Comparison of ENCODE assay signal across 2 cellular contexts in the genomic region with DNA sequence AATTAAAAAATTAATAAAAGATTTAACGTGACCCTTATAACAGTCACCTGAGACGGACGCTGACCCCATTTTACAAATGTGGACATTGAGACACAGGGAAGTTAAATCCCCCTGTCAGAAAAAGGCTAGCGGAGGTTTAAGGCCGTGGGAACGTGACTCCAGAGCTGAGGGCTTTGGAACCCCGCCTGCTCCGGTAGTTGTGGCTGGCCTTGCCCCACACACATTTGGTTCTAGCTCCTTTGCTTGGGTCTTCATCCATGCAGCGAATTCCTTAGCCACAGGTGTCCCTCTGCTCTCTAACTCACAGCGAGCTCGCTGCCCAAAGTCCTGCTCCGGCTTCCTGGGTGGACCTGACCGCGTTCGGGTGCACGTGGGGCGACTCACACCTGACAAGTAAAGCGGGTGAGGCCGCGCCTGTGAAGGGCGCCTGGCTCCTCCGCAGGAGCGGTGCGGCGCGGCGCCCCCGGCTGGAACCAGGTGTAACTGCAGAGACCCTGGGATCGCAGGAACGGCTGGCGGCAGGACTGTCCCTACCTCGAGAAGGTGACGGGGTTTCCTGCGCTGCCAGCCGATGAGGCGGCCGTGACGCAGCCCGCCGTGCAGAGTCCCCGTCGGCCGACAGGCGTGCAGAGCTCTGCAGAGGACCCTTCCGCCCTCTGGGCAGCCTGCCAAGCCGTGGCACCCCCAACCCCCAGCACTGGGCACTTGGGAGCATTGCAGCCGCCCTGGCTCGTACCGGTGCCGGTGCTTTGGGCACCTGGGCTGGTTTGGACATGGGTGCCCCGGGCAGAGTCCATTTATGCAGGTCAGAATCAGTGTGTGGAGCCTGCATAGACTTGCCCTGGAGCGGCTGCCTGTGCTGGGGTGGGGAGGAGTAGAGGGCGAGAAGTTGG.
TF ChIP-seq lines count a peak whose summit lies in the region.

No MANE protein-coding gene starts in this region.

TF ChIP-seq in IMR-90, 13 proteins besides CTCF, POLR2A, EP300 and RAD21:
- TF ChIP-seq FOS (IDR thresholded peaks at IDR 0.05; ENCODE audit: low read depth, low read length), result no peak
- TF ChIP-seq, protein P1, sequence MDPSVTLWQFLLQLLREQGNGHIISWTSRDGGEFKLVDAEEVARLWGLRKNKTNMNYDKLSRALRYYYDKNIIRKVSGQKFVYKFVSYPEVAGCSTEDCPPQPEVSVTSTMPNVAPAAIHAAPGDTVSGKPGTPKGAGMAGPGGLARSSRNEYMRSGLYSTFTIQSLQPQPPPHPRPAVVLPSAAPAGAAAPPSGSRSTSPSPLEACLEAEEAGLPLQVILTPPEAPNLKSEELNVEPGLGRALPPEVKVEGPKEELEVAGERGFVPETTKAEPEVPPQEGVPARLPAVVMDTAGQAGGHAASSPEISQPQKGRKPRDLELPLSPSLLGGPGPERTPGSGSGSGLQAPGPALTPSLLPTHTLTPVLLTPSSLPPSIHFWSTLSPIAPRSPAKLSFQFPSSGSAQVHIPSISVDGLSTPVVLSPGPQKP (IDR thresholded peaks at IDR 0.05; ENCODE audit: borderline replicate concordance, low read depth, low read length), result no peak
- TF ChIP-seq CEBPB (IDR thresholded peaks at IDR 0.05; ENCODE audit: low read depth, low read length), result no peak
- no peak for TF ChIP-seq NFE2L2 (IDR thresholded peaks at IDR 0.05; ENCODE audit: low read depth, low read length)
- no peak for TF ChIP-seq MAZ (IDR thresholded peaks at IDR 0.05; ENCODE audit: borderline replicate concordance, low read depth, low read length)
- TF ChIP-seq MAFK (IDR thresholded peaks at IDR 0.05; ENCODE audit: low read depth, low read length), result no peak
- TF ChIP-seq RFX5 (IDR thresholded peaks at IDR 0.05; ENCODE audit: low read depth, low read length), result no peak
- TF ChIP-seq USF2 (IDR thresholded peaks at IDR 0.05; ENCODE audit: low read depth, low read length), result no peak
- no peak for TF ChIP-seq RCOR1 (IDR thresholded peaks at IDR 0.05; ENCODE audit: insufficient replicate concordance, low read length)
- TF ChIP-seq CHD1 (IDR thresholded peaks at IDR 0.05; ENCODE audit: low read depth, low read length), result no peak
- no peak for TF ChIP-seq SMC3 (IDR thresholded peaks at IDR 0.05; ENCODE audit: low read depth, low read length)
- no peak for TF ChIP-seq BHLHE40 (IDR thresholded peaks at IDR 0.05; ENCODE audit: low read depth, low read length)
- no peak for TF ChIP-seq MXI1 (IDR thresholded peaks at IDR 0.05; ENCODE audit: borderline replicate concordance, low read depth, low read length)

TF ChIP-seq in K562, 482 proteins besides CTCF, POLR2A, EP300 and RAD21 (continues in another document):
- TF ChIP-seq, protein P2, sequence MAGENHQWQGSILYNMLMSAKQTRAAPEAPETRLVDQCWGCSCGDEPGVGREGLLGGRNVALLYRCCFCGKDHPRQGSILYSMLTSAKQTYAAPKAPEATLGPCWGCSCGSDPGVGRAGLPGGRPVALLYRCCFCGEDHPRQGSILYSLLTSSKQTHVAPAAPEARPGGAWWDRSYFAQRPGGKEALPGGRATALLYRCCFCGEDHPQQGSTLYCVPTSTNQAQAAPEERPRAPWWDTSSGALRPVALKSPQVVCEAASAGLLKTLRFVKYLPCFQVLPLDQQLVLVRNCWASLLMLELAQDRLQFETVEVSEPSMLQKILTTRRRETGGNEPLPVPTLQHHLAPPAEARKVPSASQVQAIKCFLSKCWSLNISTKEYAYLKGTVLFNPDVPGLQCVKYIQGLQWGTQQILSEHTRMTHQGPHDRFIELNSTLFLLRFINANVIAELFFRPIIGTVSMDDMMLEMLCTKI (IDR thresholded peaks at IDR 0.05; ENCODE audit: partially characterized antibody), result no peak
- TF ChIP-seq ZFPM2 (CRISPR knock-in tag; IDR thresholded peaks at IDR 0.05) (no peak), HNRNPLL (IDR thresholded peaks at IDR 0.05; ENCODE audit: low read depth, low read length, poor library complexity, severe bottlenecking) (no peak), CXXC5 (CRISPR knock-in tag; IDR thresholded peaks at IDR 0.05) (peak; percentile 79), THAP7 (CRISPR knock-in tag; IDR thresholded peaks at IDR 0.05) (no peak), FOXP4 (CRISPR knock-in tag; IDR thresholded peaks at IDR 0.05; ENCODE audit: borderline replicate concordance) (no peak), ZEB2 (IDR thresholded peaks at IDR 0.05) (0 out of 2 replicates have a peak, but pooled peaks have one; percentile 37), ZNF212 (CRISPR knock-in tag; IDR thresholded peaks at IDR 0.05) (no peak), CBX3 (IDR thresholded peaks at IDR 0.05; ENCODE audit: borderline replicate concordance in 1 of 2, low read length in 2 of 2) (peak in 1 of 2 experiments; percentile 47; a peak in 1 of 3 replicates), MIER1 (IDR thresholded peaks at IDR 0.05; ENCODE audit: low read depth) (no peak), KLF6 (CRISPR knock-in tag; IDR thresholded peaks at IDR 0.05; ENCODE audit: borderline replicate concordance) (no peak), ZNF586 (CRISPR knock-in tag; conservative IDR thresholded peaks at IDR 0.05) (no peak), PHF20 (IDR thresholded peaks at IDR 0.05; ENCODE audit: partially characterized antibody) (peak; percentile 22), NBN (IDR thresholded peaks at IDR 0.05; ENCODE audit: low read depth) (no peak), TEAD4 (IDR thresholded peaks at IDR 0.05; ENCODE audit: low read length) (no peak), TEAD4 (CRISPR knock-in tag; IDR thresholded peaks at IDR 0.05; ENCODE audit: borderline replicate concordance) (no peak), FOXK2 (conservative IDR thresholded peaks at IDR 0.05 in 1 of 2, IDR thresholded peaks at IDR 0.05 in 1 of 2; ENCODE audit: low read depth in 2 of 2) (no peak), NRF1 (conservative IDR thresholded peaks at IDR 0.05 in 1 of 2, IDR thresholded peaks at IDR 0.05 in 1 of 2) (peak; percentile 15 to 49; a peak in 3 of 4 replicates), PCBP1 (IDR thresholded peaks at IDR 0.05; ENCODE audit: low read depth, low read length, poor library complexity, severe bottlenecking) (no peak), ZNF133 (CRISPR knock-in tag; IDR thresholded peaks at IDR 0.05) (no peak), ZHX1 (conservative IDR thresholded peaks at IDR 0.05; ENCODE audit: low read length) (no peak), ZNF75A (CRISPR knock-in tag; IDR thresholded peaks at IDR 0.05) (no peak), POLR3G (IDR thresholded peaks at IDR 0.05; ENCODE audit: extremely low read depth, insufficient read length, insufficient replicate concordance) (no peak), SMARCA4 (IDR thresholded peaks at IDR 0.05) (no peak)
- TF ChIP-seq, protein P3, sequence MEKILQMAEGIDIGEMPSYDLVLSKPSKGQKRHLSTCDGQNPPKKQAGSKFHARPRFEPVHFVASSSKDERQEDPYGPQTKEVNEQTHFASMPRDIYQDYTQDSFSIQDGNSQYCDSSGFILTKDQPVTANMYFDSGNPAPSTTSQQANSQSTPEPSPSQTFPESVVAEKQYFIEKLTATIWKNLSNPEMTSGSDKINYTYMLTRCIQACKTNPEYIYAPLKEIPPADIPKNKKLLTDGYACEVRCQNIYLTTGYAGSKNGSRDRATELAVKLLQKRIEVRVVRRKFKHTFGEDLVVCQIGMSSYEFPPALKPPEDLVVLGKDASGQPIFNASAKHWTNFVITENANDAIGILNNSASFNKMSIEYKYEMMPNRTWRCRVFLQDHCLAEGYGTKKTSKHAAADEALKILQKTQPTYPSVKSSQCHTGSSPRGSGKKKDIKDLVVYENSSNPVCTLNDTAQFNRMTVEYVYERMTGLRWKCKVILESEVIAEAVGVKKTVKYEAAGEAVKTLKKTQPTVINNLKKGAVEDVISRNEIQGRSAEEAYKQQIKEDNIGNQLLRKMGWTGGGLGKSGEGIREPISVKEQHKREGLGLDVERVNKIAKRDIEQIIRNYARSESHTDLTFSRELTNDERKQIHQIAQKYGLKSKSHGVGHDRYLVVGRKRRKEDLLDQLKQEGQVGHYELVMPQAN (IDR thresholded peaks at IDR 0.05; ENCODE audit: borderline replicate concordance), result no peak
- TF ChIP-seq, protein P4, sequence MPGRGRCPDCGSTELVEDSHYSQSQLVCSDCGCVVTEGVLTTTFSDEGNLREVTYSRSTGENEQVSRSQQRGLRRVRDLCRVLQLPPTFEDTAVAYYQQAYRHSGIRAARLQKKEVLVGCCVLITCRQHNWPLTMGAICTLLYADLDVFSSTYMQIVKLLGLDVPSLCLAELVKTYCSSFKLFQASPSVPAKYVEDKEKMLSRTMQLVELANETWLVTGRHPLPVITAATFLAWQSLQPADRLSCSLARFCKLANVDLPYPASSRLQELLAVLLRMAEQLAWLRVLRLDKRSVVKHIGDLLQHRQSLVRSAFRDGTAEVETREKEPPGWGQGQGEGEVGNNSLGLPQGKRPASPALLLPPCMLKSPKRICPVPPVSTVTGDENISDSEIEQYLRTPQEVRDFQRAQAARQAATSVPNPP (IDR thresholded peaks at IDR 0.05; ENCODE audit: borderline replicate concordance, insufficient read depth, insufficient read length), result no peak
- TF ChIP-seq, protein P5, sequence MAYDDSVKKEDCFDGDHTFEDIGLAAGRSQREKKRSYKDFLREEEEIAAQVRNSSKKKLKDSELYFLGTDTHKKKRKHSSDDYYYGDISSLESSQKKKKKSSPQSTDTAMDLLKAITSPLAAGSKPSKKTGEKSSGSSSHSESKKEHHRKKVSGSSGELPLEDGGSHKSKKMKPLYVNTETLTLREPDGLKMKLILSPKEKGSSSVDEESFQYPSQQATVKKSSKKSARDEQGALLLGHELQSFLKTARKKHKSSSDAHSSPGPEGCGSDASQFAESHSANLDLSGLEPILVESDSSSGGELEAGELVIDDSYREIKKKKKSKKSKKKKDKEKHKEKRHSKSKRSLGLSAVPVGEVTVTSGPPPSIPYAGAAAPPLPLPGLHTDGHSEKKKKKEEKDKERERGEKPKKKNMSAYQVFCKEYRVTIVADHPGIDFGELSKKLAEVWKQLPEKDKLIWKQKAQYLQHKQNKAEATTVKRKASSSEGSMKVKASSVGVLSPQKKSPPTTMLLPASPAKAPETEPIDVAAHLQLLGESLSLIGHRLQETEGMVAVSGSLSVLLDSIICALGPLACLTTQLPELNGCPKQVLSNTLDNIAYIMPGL (CRISPR knock-in tag; IDR thresholded peaks at IDR 0.05), result 0 out of 2 replicates have a peak, but pooled peaks have one; percentile 43
- TF ChIP-seq, protein P6, sequence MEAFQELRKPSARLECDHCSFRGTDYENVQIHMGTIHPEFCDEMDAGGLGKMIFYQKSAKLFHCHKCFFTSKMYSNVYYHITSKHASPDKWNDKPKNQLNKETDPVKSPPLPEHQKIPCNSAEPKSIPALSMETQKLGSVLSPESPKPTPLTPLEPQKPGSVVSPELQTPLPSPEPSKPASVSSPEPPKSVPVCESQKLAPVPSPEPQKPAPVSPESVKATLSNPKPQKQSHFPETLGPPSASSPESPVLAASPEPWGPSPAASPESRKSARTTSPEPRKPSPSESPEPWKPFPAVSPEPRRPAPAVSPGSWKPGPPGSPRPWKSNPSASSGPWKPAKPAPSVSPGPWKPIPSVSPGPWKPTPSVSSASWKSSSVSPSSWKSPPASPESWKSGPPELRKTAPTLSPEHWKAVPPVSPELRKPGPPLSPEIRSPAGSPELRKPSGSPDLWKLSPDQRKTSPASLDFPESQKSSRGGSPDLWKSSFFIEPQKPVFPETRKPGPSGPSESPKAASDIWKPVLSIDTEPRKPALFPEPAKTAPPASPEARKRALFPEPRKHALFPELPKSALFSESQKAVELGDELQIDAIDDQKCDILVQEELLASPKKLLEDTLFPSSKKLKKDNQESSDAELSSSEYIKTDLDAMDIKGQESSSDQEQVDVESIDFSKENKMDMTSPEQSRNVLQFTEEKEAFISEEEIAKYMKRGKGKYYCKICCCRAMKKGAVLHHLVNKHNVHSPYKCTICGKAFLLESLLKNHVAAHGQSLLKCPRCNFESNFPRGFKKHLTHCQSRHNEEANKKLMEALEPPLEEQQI (IDR thresholded peaks at IDR 0.05), result no peak
